ENCODE assay signal across 24 cellular contexts in the genomic region with DNA sequence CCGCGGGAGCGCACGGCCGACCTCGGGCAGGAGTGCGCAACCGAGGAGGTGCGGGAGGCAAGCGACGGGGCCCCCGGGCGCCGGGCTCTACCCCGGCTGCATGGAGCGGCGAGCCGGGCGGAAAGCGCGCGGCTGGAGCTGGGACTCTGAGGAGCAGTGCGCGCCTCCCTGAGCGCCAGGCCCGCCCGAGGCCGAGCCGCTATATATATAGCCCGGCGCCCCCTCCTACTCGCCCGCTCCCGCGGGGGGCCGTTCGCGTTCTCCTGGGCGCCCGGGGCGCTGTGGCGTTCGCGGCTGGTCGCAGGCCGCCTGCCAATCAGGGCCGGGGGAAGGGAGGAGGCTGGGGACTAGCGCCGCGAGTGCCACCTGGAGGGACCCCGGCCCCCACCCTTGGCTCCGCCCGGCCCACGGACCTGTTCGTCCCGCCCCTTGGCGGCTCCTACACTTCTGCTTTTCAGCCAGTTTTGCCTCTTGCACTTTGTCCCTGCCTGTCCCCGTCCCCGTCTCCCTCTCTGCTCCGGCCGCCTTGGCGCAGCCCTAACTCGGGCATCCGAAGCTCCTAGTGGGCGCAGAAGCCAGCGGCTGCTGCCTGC. TPM values are rescaled to one million over a fixed set of nuclear protein-coding genes. Genes with fewer than 3 reads are reported as not detected.
DNase-seq lines count a peak whose midpoint lies in the region; ATAC-seq and TF ChIP-seq lines count a peak whose summit lies in the region.
"Had no signal": no experiment of that assay in that cellular context is flagged by ENCODE, and none has a peak within 500 bp of the region (broad histone marks: within the 10 kb centered on the region; RNA-seq: fewer than 3 reads in every experiment).

A gene with protein sequence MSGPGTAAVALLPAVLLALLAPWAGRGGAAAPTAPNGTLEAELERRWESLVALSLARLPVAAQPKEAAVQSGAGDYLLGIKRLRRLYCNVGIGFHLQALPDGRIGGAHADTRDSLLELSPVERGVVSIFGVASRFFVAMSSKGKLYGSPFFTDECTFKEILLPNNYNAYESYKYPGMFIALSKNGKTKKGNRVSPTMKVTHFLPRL (minus strand): TSS at position 179 of the 593 bp plus-strand sequence. CDS start 257 bp downstream, outside the sequence.

- no peaks in the 10 kb centered on the region for H3K36me3 Mint-ChIP-seq in natural killer cell treated with Interleukin-12 subunit alpha and Interleukin-12 subunit beta and Interleukin-15 and Interleukin-18, amount 100 ng/mL, for 72 hours

- no peaks in the 10 kb centered on the region for H3K9me3 ChIP-seq in HUES6 (ENCODE audit: control insufficient read depth, insufficient read depth, low read depth, low read length)
- H3K9me3 ChIP-seq in smooth muscle cell (replicated peaks; ENCODE audit: low read depth), result no peaks in the 10 kb centered on the region
- H3K9me3 ChIP-seq: BE2C, suprapubic skin had no signal

- no peak within 1 kb of the TSS for H2AFZ ChIP-seq in smooth muscle cell (ENCODE audit: low read depth)
- H2AFZ ChIP-seq: parathyroid adenoma had no signal

- H3K27ac ChIP-seq in HUES6 (ENCODE audit: low read depth, low read length), result no peak within 1 kb of the TSS
- no peak within 1 kb of the TSS for H3K27ac ChIP-seq in smooth muscle cell (ENCODE audit: low read depth)
- H3K27ac ChIP-seq: parathyroid adenoma, suprapubic skin had no signal

- H3K4me3 ChIP-seq in HUES6 (ENCODE audit: low read depth, low read length) (peak within 1 kb of the TSS; percentile 58), smooth muscle cell (peak within 1 kb of the TSS; percentile 21)
- H3K4me3 ChIP-seq: suprapubic skin had no signal

- H4K20me1 ChIP-seq in smooth muscle cell (ENCODE audit: low read depth), result no peaks in the 10 kb centered on the region

- H3K4me2 ChIP-seq in smooth muscle cell, result peak within 1 kb of the TSS; percentile 65

- H3K4me1 Mint-ChIP-seq in natural killer cell treated with Interleukin-12 subunit alpha and Interleukin-12 subunit beta and Interleukin-15 and Interleukin-18, amount 100 ng/mL, for 72 hours (ENCODE audit: low read depth in 2 of 2), result no peaks in the 10 kb centered on the region

- no peaks in the 10 kb centered on the region for H3F3A ChIP-seq in smooth muscle cell (ENCODE audit: low read depth)

- H3K27me3 Mint-ChIP-seq in natural killer cell treated with Interleukin-12 subunit alpha and Interleukin-12 subunit beta and Interleukin-15 and Interleukin-18, amount 100 ng/mL, for 72 hours, result peaks cover 21 to 29% of the 10 kb centered on the region in 2 donors

- WGBS in smooth muscle cell (ENCODE audit: low lambda C conversion rate), result 7% methylated on average over 54 of the region's 66 CpGs

- no peak within 1 kb of the TSS for H3K27ac Mint-ChIP-seq in natural killer cell treated with Interleukin-12 subunit alpha and Interleukin-12 subunit beta and Interleukin-15 and Interleukin-18, amount 100 ng/mL, for 72 hours
- H3K27ac Mint-ChIP-seq: T-helper 1 cell treated with Interleukin-12 subunit alpha and Interleukin-12 subunit beta and Interleukin-4 antibody, amounts not matched to agents 30 μg/mL and 1 μg/mL, for 36 hours had no signal

- peak; percentile 13 for DNase-seq in astrocyte of the hippocampus (ENCODE audit: low read depth, low spot score)
- DNase-seq in left kidney (ENCODE audit: low read depth, low spot score), result peak; percentile 50
- no peak for DNase-seq in smooth muscle cell (lab: John Stamatoyannopoulos, UW; ENCODE audit: unreplicated experiment)
- DNase-seq in natural killer cell treated with Interleukin-12 subunit alpha and Interleukin-12 subunit beta and Interleukin-15 and Interleukin-18, amount 100 ng/mL, for 72 hours (ENCODE audit: low spot score), result no peak
- DNase-seq: activated effector memory CD4-positive, alpha-beta T cell treated with Interleukin-2 at 50 U/mL for 16 hours; BE2C; caudate nucleus; DMS153; effector CD4-positive, alpha-beta T cell; HCEC 1CT; head of caudate nucleus; left cardiac atrium; MV-4-11; NCI-H1930; SHP77 had no signal

- H3K4me1 ChIP-seq in HUES6 (ENCODE audit: control insufficient read depth, insufficient read depth, low read length) (peaks cover 42% of the 10 kb centered on the region), smooth muscle cell (ENCODE audit: low read depth) (peaks cover 16% of the 10 kb centered on the region)
- H3K4me1 ChIP-seq: BE2C, parathyroid adenoma had no signal

- H3K36me3 ChIP-seq in HUES6 (ENCODE audit: control insufficient read depth, insufficient read depth, low read length), result no peaks in the 10 kb centered on the region
- no peaks in the 10 kb centered on the region for H3K36me3 ChIP-seq in smooth muscle cell (ENCODE audit: low read depth)
- H3K36me3 ChIP-seq: BE2C, suprapubic skin had no signal

- TF ChIP-seq CTCF in smooth muscle cell (IDR thresholded peaks at IDR 0.05; ENCODE audit: borderline replicate concordance, insufficient read depth, poor library complexity, severe bottlenecking), result no peak

- no peaks in the 10 kb centered on the region for H3K79me2 ChIP-seq in smooth muscle cell (ENCODE audit: low read depth)
- H3K79me2 ChIP-seq: parathyroid adenoma had no signal

- no peaks in the 10 kb centered on the region for H3K9me3 Mint-ChIP-seq in natural killer cell treated with Interleukin-12 subunit alpha and Interleukin-12 subunit beta and Interleukin-15 and Interleukin-18, amount 100 ng/mL, for 72 hours
- H3K9me3 Mint-ChIP-seq: T-helper 1 cell treated with Interleukin-12 subunit alpha and Interleukin-12 subunit beta and Interleukin-4 antibody, amounts not matched to agents 30 μg/mL and 1 μg/mL, for 36 hours had no signal

- H3K4me3 Mint-ChIP-seq in natural killer cell treated with Interleukin-12 subunit alpha and Interleukin-12 subunit beta and Interleukin-15 and Interleukin-18, amount 100 ng/mL, for 72 hours, result no peak within 1 kb of the TSS
- H3K4me3 Mint-ChIP-seq: T-helper 1 cell treated with Interleukin-12 subunit alpha and Interleukin-12 subunit beta and Interleukin-4 antibody, amounts not matched to agents 30 μg/mL and 1 μg/mL, for 36 hours had no signal

- ATAC-seq in HG03097 (IDR thresholded peaks at IDR 0.05; ENCODE audit: low FRiP score, unreplicated experiment), result no peak
- no peak for ATAC-seq in HG03432 (IDR thresholded peaks at IDR 0.05; ENCODE audit: unreplicated experiment)
- ATAC-seq in natural killer cell treated with Interleukin-12 subunit alpha and Interleukin-12 subunit beta and Interleukin-15 and Interleukin-18, amount 100 ng/mL, for 72 hours, result no peak
- ATAC-seq: left cardiac atrium had no signal

- peak within 1 kb of the TSS; percentile 64 for H3K9ac ChIP-seq in HUES6 (ENCODE audit: low read length)
- no peak within 1 kb of the TSS for H3K9ac ChIP-seq in smooth muscle cell (ENCODE audit: low read depth)
- H3K9ac ChIP-seq: parathyroid adenoma had no signal

- H3K27me3 ChIP-seq in HUES6 (ENCODE audit: control insufficient read depth, insufficient read depth, low read length) (peaks cover 59% of the 10 kb centered on the region), smooth muscle cell (ENCODE audit: low read depth) (peaks cover 81% of the 10 kb centered on the region)

RNA-seq across cellular contexts. Expression of the gene that starts here (rescaled TPM):
- total RNA-seq in smooth muscle cell, result not detected in 2 replicates
- polyA plus RNA-seq in smooth muscle cell, result not detected in 2 replicates
- not detected for total RNA-seq in natural killer cell treated with Interleukin-12 subunit alpha and Interleukin-12 subunit beta and Interleukin-15 and Interleukin-18, amount 100 ng/mL, for 72 hours
- total RNA-seq: activated CD8-positive, alpha-beta memory T cell treated with anti-CD3 and anti-CD28 coated beads for 36 hours; fibroblast of lung; left cardiac atrium; suprapubic skin had no signal
- polyA plus RNA-seq: adipose tissue, fibroblast of lung had no signal

Comparison
In these comparisons a context has a peak if more than half of its experiments do, and no peak if none do; other contexts are left out.
1. DNase-seq: peak in astrocyte of the hippocampus (single experiment) and left kidney (single experiment); none in smooth muscle cell (single experiment) and natural killer cell treated with Interleukin-12 subunit alpha and Interleukin-12 subunit beta and Interleukin-15 and Interleukin-18, amount 100 ng/mL, for 72 hours (single experiment).